Comparison of ENCODE assay signal across 15 cellular contexts in genomic region chr14:104863131-104863862, GRCh38. TPM values are rescaled to one million over a fixed set of nuclear protein-coding genes. Genes with fewer than 3 reads are reported as not detected.
A peak's percentile ranks its signal among the peaks of the same experiment; 100 is the strongest.
DNase-seq lines count a peak whose midpoint lies in the region; ATAC-seq and TF ChIP-seq lines count a peak whose summit lies in the region.
"Had no signal": no experiment of that assay in that cellular context is flagged by ENCODE, and none has a peak within 500 bp of the region (broad histone marks: within the 10 kb centered on the region; RNA-seq: fewer than 3 reads in every experiment).

No MANE protein-coding gene starts in this region.

- peak overlapping the region; percentile 72 for H3K4me3 ChIP-seq in Caco-2 (ENCODE audit: low read depth, low read length)
- H3K4me3 ChIP-seq in iPS-15b (ENCODE audit: low read depth, low read length): peak overlapping the region; percentile 78
- H3K4me3 ChIP-seq in osteoblast (ENCODE audit: insufficient read depth, low read length): no peak overlapping the region
- H3K4me3 ChIP-seq: BLaER1 had no signal

- H3K27ac Mint-ChIP-seq in Caco-2 (ENCODE audit: unreplicated experiment): peak overlapping the region; percentile 69
- H3K27ac Mint-ChIP-seq: stimulated activated naive B cell treated with anti-CD40 and anti-IgM and Interleukin-4, amounts not matched to agents 10 μg/mL and 1 μg/mL and 100 μg/mL, for 72 hours had no signal

- H2AFZ ChIP-seq in osteoblast (ENCODE audit: low read length): no peak overlapping the region

- CTCF ChIA-PET in Caco-2 (lab: Charles Lee): interaction anchor here (1.2 to 2.1 kb wide), 2 partner anchors 36 to 38 kb away, joined by 9 to 21 read pairs; no protein-coding TSS in a partner anchor

- H3K9ac ChIP-seq in iPS-15b (ENCODE audit: low read depth, low read length): no peak overlapping the region
- H3K9ac ChIP-seq: BLaER1 had no signal

- H4K20me1 ChIP-seq in osteoblast (ENCODE audit: insufficient read depth, low read length): peaks cover 22% of the 10 kb centered on the region

- no peaks in the 10 kb centered on the region for H3K27me3 ChIP-seq in Caco-2 (replicated peaks; ENCODE audit: control insufficient read depth, insufficient read depth, low read length)
- no peaks in the 10 kb centered on the region for H3K27me3 ChIP-seq in iPS-15b (ENCODE audit: control insufficient read depth, insufficient read depth, low read length)
- peaks cover 12% of the 10 kb centered on the region for H3K27me3 ChIP-seq in osteoblast (ENCODE audit: insufficient read depth, low read length)

- H3K4me2 ChIP-seq in osteoblast (ENCODE audit: insufficient read depth, low read length): no peak overlapping the region

- no peaks in the 10 kb centered on the region for H3K27me3 Mint-ChIP-seq in Caco-2 (ENCODE audit: insufficient read depth, unreplicated experiment)

- DNase-seq in Caco-2: peak in 1 of 2 experiments; percentile 26
- peak; percentile 71 for DNase-seq in osteoblast (ENCODE audit: insufficient read length, low spot score, missing footprints)
- no peak for DNase-seq in effector CD4-positive, alpha-beta T cell
- no peak for DNase-seq in NCI-H524 treated with DMSO at 0.1 percent for 48 hours (lab: John Stamatoyannopoulos, UW)
- DNase-seq in ecto neural progenitor cell (ENCODE audit: low spot score): no peak
- DNase-seq: activated gamma-delta T cell treated with Interleukin-2 at 50 U/mL for 16 hours; EL; NCI-H187; stimulated activated CD4-positive, alpha-beta T cell treated with anti-CD3 and anti-CD28 coated beads, Interleukin-4, amount 100 ng/mL, for 1 hour; stimulated activated naive B cell treated with anti-CD40 and anti-IgM and Interleukin-4, amounts not matched to agents 10 μg/mL and 1 μg/mL and 100 μg/mL, for 72 hours had no signal

- H3K79me2 ChIP-seq in osteoblast (ENCODE audit: insufficient read depth, low read length): peaks cover 26% of the 10 kb centered on the region

- H3K4me3 Mint-ChIP-seq in Caco-2 (ENCODE audit: unreplicated experiment): peak overlapping the region; percentile 81
- H3K4me3 Mint-ChIP-seq: stimulated activated naive B cell treated with anti-CD40 and anti-IgM and Interleukin-4, amounts not matched to agents 10 μg/mL and 1 μg/mL and 100 μg/mL, for 72 hours had no signal

- intact Hi-C loops in Caco-2 (cut with micrococcal nuclease; ENCODE audit: unreplicated experiment): no loop called here

- no TSS peak for BruUV-seq in Caco-2 (replicated peaks; lab: Mats Ljungman, UMichigan)

- H3K27ac ChIP-seq in VCaP (peak overlapping the region; percentile 90; the same call in 1 of the 2 replicates), osteoblast (ENCODE audit: low read depth, low read length) (no peak overlapping the region)
- H3K27ac ChIP-seq: BLaER1 had no signal

- no peak for ATAC-seq in HG02610 (IDR thresholded peaks at IDR 0.05; ENCODE audit: unreplicated experiment)
- ATAC-seq: stimulated activated naive B cell treated with anti-CD40 and anti-IgM and Interleukin-4, amounts not matched to agents 10 μg/mL and 1 μg/mL and 100 μg/mL, for 72 hours had no signal

- POLR2A ChIA-PET in Caco-2 (lab: Charles Lee): interaction anchor here (1.3 kb wide), 1 partner anchor 37 kb away, joined by 8 read pairs; no protein-coding TSS in a partner anchor

- TF ChIP-seq CTCF in Caco-2 (IDR thresholded peaks at IDR 0.05; ENCODE audit: insufficient read depth in 1 of 2, low read depth in 1 of 2, low read length in 1 of 2, severe bottlenecking in 1 of 2, unreplicated experiment in 1 of 2): no peak
- no peak for TF ChIP-seq CTCF in VCaP (conservative IDR thresholded peaks at IDR 0.05)
- TF ChIP-seq CTCF in osteoblast (IDR thresholded peaks at IDR 0.05; ENCODE audit: extremely low read depth, low read depth, low read length): no peak

- H3K36me3 ChIP-seq in Caco-2 (ENCODE audit: control insufficient read depth, insufficient read depth, low read length) (no peaks in the 10 kb centered on the region; the same call in 1 of the 2 replicates), iPS-15b (ENCODE audit: control insufficient read depth, insufficient read depth, low read length) (peaks cover 3% of the 10 kb centered on the region), osteoblast (ENCODE audit: insufficient read depth, low read length) (no peaks in the 10 kb centered on the region)
- H3K36me3 ChIP-seq: BLaER1 had no signal

- H3K9me3 ChIP-seq in Caco-2: no peaks in the 10 kb centered on the region
- H3K9me3 ChIP-seq in iPS-15b (ENCODE audit: control insufficient read depth, insufficient read depth, low read length): no peaks in the 10 kb centered on the region
- H3K9me3 ChIP-seq in osteoblast (ENCODE audit: low read depth, low read length): no peaks in the 10 kb centered on the region

- H3K9me3 Mint-ChIP-seq in Caco-2 (ENCODE audit: unreplicated experiment): no peaks in the 10 kb centered on the region
- H3K9me3 Mint-ChIP-seq: IgD-negative memory B cell; stimulated activated naive B cell treated with anti-CD40 and anti-IgM and Interleukin-4, amounts not matched to agents 10 μg/mL and 1 μg/mL and 100 μg/mL, for 72 hours had no signal

- H3K4me1 Mint-ChIP-seq in Caco-2 (ENCODE audit: low read depth, unreplicated experiment): peaks cover 10% of the 10 kb centered on the region

- H3K4me1 ChIP-seq in Caco-2 (peaks cover 6% of the 10 kb centered on the region; the same call in 1 of the 2 replicates), iPS-15b (ENCODE audit: control insufficient read depth, insufficient read depth, low read length) (no peaks in the 10 kb centered on the region), osteoblast (ENCODE audit: insufficient read depth, low read length) (peaks cover 12% of the 10 kb centered on the region)

- H3K36me3 Mint-ChIP-seq in Caco-2 (ENCODE audit: insufficient read depth, unreplicated experiment): no peaks in the 10 kb centered on the region
- H3K36me3 Mint-ChIP-seq: IgD-negative memory B cell; stimulated activated naive B cell treated with anti-CD40 and anti-IgM and Interleukin-4, amounts not matched to agents 10 μg/mL and 1 μg/mL and 100 μg/mL, for 72 hours had no signal

RNA-seq across cellular contexts. Expression of gene CEP170B, which starts 1.8 kb away (rescaled TPM):
- total RNA-seq in Caco-2 (2022) (31.6 and 32.0 TPM in 2 replicates), osteoblast (17.1 and 21.0 TPM in 2 replicates)
